ENCODE assay signal across 8 cellular contexts in genomic region chr7:140062528-140063299, GRCh38. TPM values are rescaled to one million over a fixed set of nuclear protein-coding genes. Genes with fewer than 3 reads are reported as not detected.
DNase-seq lines count a peak whose midpoint lies in the region; ATAC-seq and TF ChIP-seq lines count a peak whose summit lies in the region.

TSS of gene PARP12 (minus strand) at chr7:140062951. CDS start at chr7:140062847, 104 bp downstream.

- no peaks in the 10 kb centered on the region for H3K36me3 ChIP-seq in kidney epithelial cell (ENCODE audit: control insufficient read depth, insufficient read depth, low read length)

- TF ChIP-seq CTCF in kidney epithelial cell (IDR thresholded peaks at IDR 0.05; ENCODE audit: insufficient read depth, low read length, poor library complexity, severe bottlenecking), result no peak

- peak; percentile 84 for ATAC-seq in HG02981 (IDR thresholded peaks at IDR 0.05; ENCODE audit: unreplicated experiment)

- H3K27me3 ChIP-seq in kidney epithelial cell (ENCODE audit: control insufficient read depth, insufficient read depth, low read length), result no peaks in the 10 kb centered on the region

- DNase-seq in NCI-H2081 (lab: John Stamatoyannopoulos, UW) (peak; percentile 70 to 83), NCI-H2081 treated with DMSO at 0.1 percent for 48 hours (lab: John Stamatoyannopoulos, UW) (no peak), NCI-H2107 (lab: John Stamatoyannopoulos, UW) (peak; percentile 76), kidney epithelial cell (ENCODE audit: low read depth) (peak; percentile 39)
- peak; percentile 70 for DNase-seq in activated CD4-positive, CD25-positive, alpha-beta regulatory T cell treated with anti-CD3 and anti-CD28 coated beads, Interleukin-2, amount 50 U/mL, for 16 hours (ENCODE audit: low read depth, low spot score)
- DNase-seq in central memory CD4-positive, alpha-beta T cell, result peak; percentile 82
- peak; percentile 63 to 78 for DNase-seq in stimulated activated CD4-positive, alpha-beta T cell treated with anti-CD3 and anti-CD28 coated beads, Interleukin-15, amount 100 ng/mL, for 48 hours (ENCODE audit: low read depth in 2 of 2)

- peak within 1 kb of the TSS; percentile 68 for H3K4me3 ChIP-seq in kidney epithelial cell (ENCODE audit: low read depth, low read length)

RNA-seq across cellular contexts. Expression of gene PARP12, which starts in this region (rescaled TPM):
- 43.1 and 52.1 TPM in 2 replicates for total RNA-seq in kidney epithelial cell
